Comparison of ENCODE assay signal across 10 cellular contexts in the genomic region with DNA sequence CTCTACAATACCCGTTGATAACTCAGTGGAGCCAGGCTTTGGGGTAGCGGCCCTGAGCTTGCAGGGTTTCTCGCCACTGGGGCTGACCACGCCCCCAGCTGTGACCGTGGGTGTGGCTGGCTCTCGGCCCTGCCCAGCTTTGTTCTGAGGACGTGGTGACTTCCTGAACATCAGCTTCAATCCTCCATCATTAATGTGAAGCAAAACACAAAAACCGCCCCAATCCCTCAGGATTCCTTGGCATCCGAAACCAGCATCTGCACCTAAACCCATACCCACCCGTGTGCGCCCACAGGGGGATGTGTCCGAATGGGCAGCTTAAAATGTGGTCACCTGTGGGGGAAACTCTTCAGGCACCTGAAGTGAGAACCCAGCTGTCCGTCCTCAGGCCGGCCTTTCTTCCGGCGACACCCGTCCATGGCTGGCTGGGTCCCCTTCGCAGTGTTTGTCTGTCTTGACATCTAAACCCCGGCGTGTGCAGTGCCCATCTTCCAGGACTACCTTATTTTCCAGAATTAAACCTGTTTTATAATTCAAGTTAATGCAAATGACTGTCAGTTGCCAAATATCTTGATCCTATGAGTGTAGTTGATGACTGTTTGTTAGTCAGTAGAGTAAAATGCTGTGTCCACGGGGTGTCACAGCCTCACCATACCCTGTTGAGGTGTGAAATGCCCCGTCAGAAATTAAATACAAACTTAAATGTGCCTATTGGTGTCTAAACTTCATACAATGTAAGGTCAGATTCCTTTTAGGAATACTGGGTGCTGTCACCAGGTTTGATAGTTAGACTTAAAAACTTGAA. TPM values are rescaled to one million over a fixed set of nuclear protein-coding genes. Genes with fewer than 3 reads are reported as not detected.
DNase-seq lines count a peak whose midpoint lies in the region; FAIRE-seq and TF ChIP-seq lines count a peak whose summit lies in the region.
"Had no signal": no experiment of that assay in that cellular context is flagged by ENCODE, and none has a peak within 500 bp of the region (broad histone marks: within the 10 kb centered on the region; RNA-seq: fewer than 3 reads in every experiment).

No MANE protein-coding gene starts in this region.

- H3K9me3 ChIP-seq in spleen, result no peaks in the 10 kb centered on the region
- H3K9me3 ChIP-seq in BE2C, result no peaks in the 10 kb centered on the region

- H3K36me3 ChIP-seq in spleen (peaks cover 3 to 100% (median 97%) of the 10 kb centered on the region in 6 donors), BE2C (peaks cover 98% of the 10 kb centered on the region)

- intact Hi-C loops in spleen (cut with DNase I; ENCODE audit: low total_unique reads), result no loop called here

- H3K4me3 ChIP-seq in spleen (no peak overlapping the region), BE2C (ENCODE audit: low read depth, low read length) (no peak overlapping the region)

- TF ChIP-seq CTCF in endothelial cell (IDR thresholded peaks at IDR 0.05; ENCODE audit: unreplicated experiment) (no peak), spleen (IDR thresholded peaks at IDR 0.05 in 8 of 11, conservative IDR thresholded peaks at IDR 0.05 in 3 of 11) (no peak), BE2C (IDR thresholded peaks at IDR 0.05; ENCODE audit: low read depth, low read length) (no peak)

- no peaks in the 10 kb centered on the region for H3K4me1 Mint-ChIP-seq in activated T-cell treated with anti-CD3 and anti-CD28 coated beads, Interleukin-2, amount 50 U/mL, for 24 hours (ENCODE audit: low read depth)
- H3K4me1 Mint-ChIP-seq in endothelial cell (ENCODE audit: unreplicated experiment), result no peaks in the 10 kb centered on the region

- H3K4me1 ChIP-seq in spleen (peaks cover 0 to 3% (median under 1%) of the 10 kb centered on the region in 6 donors), BE2C (peaks cover 18% of the 10 kb centered on the region)

- H3K27ac Mint-ChIP-seq in activated T-cell treated with anti-CD3 and anti-CD28 coated beads, Interleukin-2, amount 50 U/mL, for 24 hours, result peak overlapping the region; percentile 31
- peak overlapping the region; percentile 31 for H3K27ac Mint-ChIP-seq in endothelial cell (ENCODE audit: unreplicated experiment)

- no peaks in the 10 kb centered on the region for H3K27me3 ChIP-seq in spleen (replicated peaks in 1 of 7)
- no peaks in the 10 kb centered on the region for H3K27me3 ChIP-seq in BE2C

- H3K36me3 Mint-ChIP-seq in activated T-cell treated with anti-CD3 and anti-CD28 coated beads, Interleukin-2, amount 50 U/mL, for 24 hours (ENCODE audit: low read depth), result peaks cover 97% of the 10 kb centered on the region
- peaks cover 8% of the 10 kb centered on the region for H3K36me3 Mint-ChIP-seq in endothelial cell (ENCODE audit: low read depth, unreplicated experiment)

- H3K27ac ChIP-seq in spleen, result no peak overlapping the region
- H3K27ac ChIP-seq: HL-60 had no signal

- WGBS in spleen, 5 donors, result 84 to 88% (median 85%) methylated on average over 22 of the region's 22 CpGs

- no peak overlapping the region for H3K4me3 Mint-ChIP-seq in activated T-cell treated with anti-CD3 and anti-CD28 coated beads, Interleukin-2, amount 50 U/mL, for 24 hours
- H3K4me3 Mint-ChIP-seq in endothelial cell (ENCODE audit: unreplicated experiment), result peak overlapping the region; percentile 59

- peak; percentile 37 for DNase-seq in activated T-cell treated with anti-CD3 and anti-CD28 coated beads, Interleukin-2, amount 50 U/mL, for 24 hours
- no peak for DNase-seq in activated T-cell treated with anti-CD3 and anti-CD28 coated beads for 4 hours
- peak; percentile 24 for DNase-seq in NCI-H460 (ENCODE audit: extremely low read depth, low read depth)
- DNase-seq in endothelial cell (ENCODE audit: low spot score), result no peak
- peak; percentile 63 for DNase-seq in spleen
- DNase-seq in GM19239 (ENCODE audit: insufficient read length, low spot score), result no peak
- DNase-seq in NCI-H345 treated with DMSO at 0.1 percent for 48 hours (lab: John Stamatoyannopoulos, UW; ENCODE audit: unreplicated experiment), result no peak
- DNase-seq in BE2C, result no peak
- DNase-seq: DND-41 had no signal

- FAIRE-seq in GM19239 (lab: Jason Lieb, UNC), result no peak

- no peaks in the 10 kb centered on the region for H3K9me3 Mint-ChIP-seq in activated T-cell treated with anti-CD3 and anti-CD28 coated beads, Interleukin-2, amount 50 U/mL, for 24 hours
- H3K9me3 Mint-ChIP-seq in endothelial cell (ENCODE audit: unreplicated experiment), result no peaks in the 10 kb centered on the region

- TF ChIP-seq POLR2A in spleen (IDR thresholded peaks at IDR 0.05), result no peak

- no peaks in the 10 kb centered on the region for H3K27me3 Mint-ChIP-seq in activated T-cell treated with anti-CD3 and anti-CD28 coated beads, Interleukin-2, amount 50 U/mL, for 24 hours
- H3K27me3 Mint-ChIP-seq in endothelial cell (ENCODE audit: unreplicated experiment), result peaks cover 4% of the 10 kb centered on the region

RNA-seq across cellular contexts. Expression of gene NELFA, which starts 27.3 kb away (rescaled TPM):
- 19.4 and 25.3 TPM in 2 replicates for total RNA-seq in NCI-H460 (2014; rRNA removed; shearing (Covaris generic))
- 46.2 and 66.6 TPM in 2 replicates for polyA plus RNA-seq in NCI-H460 (2014; cell fraction: nucleus; rRNA removed)
- total RNA-seq in endothelial cell (ENCODE audit: unreplicated experiment) (30.2 TPM), spleen (10 to 100 TPM; 20.2 to 36.6 (median 31.5) TPM)
- polyA plus RNA-seq in spleen, result 10 to 100 TPM; 19.9 to 29.6 (median 20.1) TPM
- polyA plus RNA-seq in BE2C (2012; ENCODE audit: insufficient read depth, insufficient read length, low read depth), result 102 TPM

Comparison
In these comparisons a context has a peak if more than half of its experiments do, and no peak if none do; other contexts are left out.
1. DNase-seq: peak in activated T-cell treated with anti-CD3 and anti-CD28 coated beads, Interleukin-2, amount 50 U/mL, for 24 hours (single experiment), NCI-H460 (single experiment) and spleen (single experiment); none in activated T-cell treated with anti-CD3 and anti-CD28 coated beads for 4 hours (single experiment), endothelial cell (single experiment), GM19239 (single experiment), NCI-H345 treated with DMSO at 0.1 percent for 48 hours (single experiment) and BE2C (single experiment).